2 cellular contexts compared by ENCODE assay signal in the genomic region with DNA sequence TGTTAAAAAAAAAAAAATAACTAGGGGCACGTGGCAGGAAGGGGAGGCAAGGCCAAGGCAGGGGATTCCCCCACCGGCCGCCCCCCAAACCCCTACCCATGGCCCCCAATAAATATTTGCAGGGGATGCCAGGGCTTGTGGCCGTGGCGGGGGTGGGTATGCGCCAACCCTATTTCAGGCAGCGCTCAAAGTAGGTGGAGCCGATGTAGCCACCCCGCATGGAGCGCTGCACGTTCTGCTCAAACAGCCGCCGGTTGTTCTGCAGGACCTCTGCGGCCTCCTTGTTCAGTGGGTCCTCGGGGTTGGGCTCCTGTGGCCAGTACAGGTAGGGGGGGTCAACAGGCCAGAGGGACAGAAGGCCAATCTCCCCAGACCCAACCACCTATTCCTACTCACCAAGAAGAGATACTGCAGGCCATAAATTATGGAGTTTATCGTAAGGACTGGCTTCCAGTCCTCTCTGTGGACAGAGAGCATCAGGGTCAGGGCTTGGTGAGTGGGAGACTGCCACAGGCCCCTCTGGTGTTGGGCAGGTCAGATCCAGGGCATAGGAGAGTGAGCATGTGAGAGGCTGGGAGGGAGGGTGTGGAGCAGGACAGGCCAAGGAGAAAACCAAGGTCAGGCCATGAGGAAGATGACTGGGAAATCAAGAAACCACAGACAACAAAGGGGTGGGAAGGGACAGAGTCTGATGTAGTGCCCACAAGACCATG.
TF ChIP-seq lines count a peak whose summit lies in the region.

No MANE protein-coding gene starts in this region.

TF ChIP-seq in HCT116, 20 proteins besides CTCF, POLR2A, EP300 and RAD21:
- TF ChIP-seq ATF3 (IDR thresholded peaks at IDR 0.05) (no peak), SP1 (IDR thresholded peaks at IDR 0.05; ENCODE audit: low read depth) (no peak)
TF ChIP-seq in HCT116: peak in this region for 0.

TF ChIP-seq in WTC11, 78 proteins besides CTCF, POLR2A, EP300 and RAD21:
- TF ChIP-seq, protein P1, sequence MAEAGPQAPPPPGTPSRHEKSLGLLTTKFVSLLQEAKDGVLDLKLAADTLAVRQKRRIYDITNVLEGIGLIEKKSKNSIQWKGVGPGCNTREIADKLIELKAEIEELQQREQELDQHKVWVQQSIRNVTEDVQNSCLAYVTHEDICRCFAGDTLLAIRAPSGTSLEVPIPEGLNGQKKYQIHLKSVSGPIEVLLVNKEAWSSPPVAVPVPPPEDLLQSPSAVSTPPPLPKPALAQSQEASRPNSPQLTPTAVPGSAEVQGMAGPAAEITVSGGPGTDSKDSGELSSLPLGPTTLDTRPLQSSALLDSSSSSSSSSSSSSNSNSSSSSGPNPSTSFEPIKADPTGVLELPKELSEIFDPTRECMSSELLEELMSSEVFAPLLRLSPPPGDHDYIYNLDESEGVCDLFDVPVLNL (CRISPR knock-in tag; IDR thresholded peaks at IDR 0.05; ENCODE audit: borderline replicate concordance, low read depth) = no peak
- TF ChIP-seq FOXJ3 (CRISPR knock-in tag; IDR thresholded peaks at IDR 0.05; ENCODE audit: borderline replicate concordance) (no peak), CREM (CRISPR knock-in tag; IDR thresholded peaks at IDR 0.05) (no peak), ZNF671 (CRISPR knock-in tag; IDR thresholded peaks at IDR 0.05) (no peak), USF1 (CRISPR knock-in tag; IDR thresholded peaks at IDR 0.05) (no peak), RELA (CRISPR knock-in tag; IDR thresholded peaks at IDR 0.05; ENCODE audit: borderline replicate concordance) (no peak), GABPB1 (CRISPR knock-in tag; IDR thresholded peaks at IDR 0.05) (no peak), ZNF138 (CRISPR knock-in tag; conservative IDR thresholded peaks at IDR 0.05) (no peak), GTF2I (CRISPR knock-in tag; conservative IDR thresholded peaks at IDR 0.05) (no peak), KAT7 (CRISPR knock-in tag; IDR thresholded peaks at IDR 0.05; ENCODE audit: borderline replicate concordance) (no peak)
